In genomic region chr6:151475653-151476523, GRCh38 we compare ENCODE assay signal across 8 cellular contexts. TPM values are rescaled to one million over a fixed set of nuclear protein-coding genes. Genes with fewer than 3 reads are reported as not detected.
DNase-seq lines count a peak whose midpoint lies in the region; ATAC-seq and TF ChIP-seq lines count a peak whose summit lies in the region.

No MANE protein-coding gene starts in this region.

- H3K36me3 ChIP-seq in GM23338 (ENCODE audit: insufficient read depth) (no peaks in the 10 kb centered on the region), WERI-Rb-1 (no peaks in the 10 kb centered on the region)

- H2AFZ ChIP-seq in GM23338: no peak overlapping the region

- H4K20me1 ChIP-seq in GM23338 (replicated peaks; ENCODE audit: insufficient read depth): no peaks in the 10 kb centered on the region

- H3K27ac Mint-ChIP-seq in GM23338: peak overlapping the region; percentile 78; the same call in 1 of the 2 replicates
- peak overlapping the region in 1 of 3 experiments; percentile 62 for H3K27ac Mint-ChIP-seq in nephron

- no peaks in the 10 kb centered on the region for H3F3A ChIP-seq in GM23338 (replicated peaks; ENCODE audit: low read depth)

- peak; percentile 87 for ATAC-seq in GM23338
- ATAC-seq in GM21528 (IDR thresholded peaks at IDR 0.05; ENCODE audit: low FRiP score, unreplicated experiment): no peak

- no peaks in the 10 kb centered on the region for H3K27me3 ChIP-seq in GM23338 (ENCODE audit: insufficient read depth)
- H3K27me3 ChIP-seq in WERI-Rb-1 (ENCODE audit: insufficient read depth, low read depth, severe bottlenecking): no peaks in the 10 kb centered on the region

- peak; percentile 65 to 96 for TF ChIP-seq CTCF in GM23338 (conservative IDR thresholded peaks at IDR 0.05; ENCODE audit: low read depth in 2 of 2)
- TF ChIP-seq CTCF in WERI-Rb-1 (IDR thresholded peaks at IDR 0.05; ENCODE audit: low read depth, low read length): peak; percentile 53
- TF ChIP-seq CTCF in nephron (IDR thresholded peaks at IDR 0.05; ENCODE audit: unreplicated experiment in 3 of 3): peak; percentile 77 to 81 (median 78)

- H3K36me3 Mint-ChIP-seq in GM23338 (ENCODE audit: low read depth) (no peaks in the 10 kb centered on the region), nephron (ENCODE audit: low read depth) (no peaks in the 10 kb centered on the region)

- H3K4me1 Mint-ChIP-seq in GM23338 (peaks cover 8% of the 10 kb centered on the region; the same call in 2 of the 3 replicates), nephron (no peaks in the 10 kb centered on the region)

- no peak overlapping the region for H3K4me3 Mint-ChIP-seq in GM23338
- H3K4me3 Mint-ChIP-seq in nephron: no peak overlapping the region

- H3K9me3 ChIP-seq in WERI-Rb-1 (ENCODE audit: severe bottlenecking): no peaks in the 10 kb centered on the region

- no peak overlapping the region for H3K4me2 ChIP-seq in GM23338

- H3K79me2 ChIP-seq in GM23338 (replicated peaks; ENCODE audit: insufficient read depth): no peaks in the 10 kb centered on the region

- DNase-seq in NCI-H1092 treated with DMSO at 0.1 percent for 48 hours (lab: John Stamatoyannopoulos, UW) (peak; percentile 14), NCI-H1092 (lab: John Stamatoyannopoulos, UW) (no peak), GM23338 (ENCODE audit: low spot score) (peak; percentile 86), NCI-H146 (lab: John Stamatoyannopoulos, UW) (peak; percentile 70), WERI-Rb-1 (peak; percentile 72), epidermal melanocyte (ENCODE audit: insufficient read length, low spot score) (peak; percentile 48)

- H3K9me3 Mint-ChIP-seq in GM23338 (no peaks in the 10 kb centered on the region), nephron (no peaks in the 10 kb centered on the region)

- no peak overlapping the region for H3K4me3 ChIP-seq in GM23338
- H3K4me3 ChIP-seq in WERI-Rb-1 (ENCODE audit: low read depth, low read length): peak overlapping the region; percentile 30

- 0 out of 2 replicates have a peak, but pooled peaks cover 8% of the 10 kb centered on the region for H3K9me2 ChIP-seq in GM23338 (ENCODE audit: insufficient read depth)

- no peaks in the 10 kb centered on the region for H3K4me1 ChIP-seq in GM23338 (ENCODE audit: insufficient read depth)

- H3K27me3 Mint-ChIP-seq in GM23338 (ENCODE audit: insufficient read depth, low read depth, poor library complexity) (peaks cover 4% of the 10 kb centered on the region), nephron (ENCODE audit: low read depth) (no peaks in the 10 kb centered on the region)

- no peak overlapping the region for H3K27ac ChIP-seq in GM23338 (ENCODE audit: low read depth)
- H3K27ac ChIP-seq in WERI-Rb-1: peak overlapping the region; percentile 50

TF ChIP-seq in GM23338, 12 proteins besides CTCF, POLR2A, EP300 and RAD21 (continues in another document):
- TF ChIP-seq EZH2 (IDR thresholded peaks at IDR 0.05; ENCODE audit: low read depth, unreplicated experiment): no peak
- TF ChIP-seq ETS1 (IDR thresholded peaks at IDR 0.05): no peak
- no peak for TF ChIP-seq ZNF331 (CRISPR knock-in tag; IDR thresholded peaks at IDR 0.05; ENCODE audit: low read depth)
- TF ChIP-seq NANOG (IDR thresholded peaks at IDR 0.05; ENCODE audit: borderline replicate concordance): no peak
- TF ChIP-seq ZNF462 (CRISPR knock-in tag; IDR thresholded peaks at IDR 0.05): no peak
- no peak for TF ChIP-seq POLR2AphosphoS5 (IDR thresholded peaks at IDR 0.05; ENCODE audit: low read depth)
- TF ChIP-seq ZNF114 (CRISPR knock-in tag; IDR thresholded peaks at IDR 0.05): no peak
- TF ChIP-seq STAT1 (IDR thresholded peaks at IDR 0.05; ENCODE audit: unreplicated experiment): no peak
- TF ChIP-seq EZH2phosphoT487 (IDR thresholded peaks at IDR 0.05; ENCODE audit: unreplicated experiment): no peak

RNA-seq across cellular contexts. Expression of gene CCDC170, which starts 17.9 kb away (rescaled TPM):
- 2.1 TPM in 1 of 2 replicates, not detected in the other for total RNA-seq in GM23338 (2014; rRNA removed; shearing (Covaris generic))
- polyA plus RNA-seq in GM23338 (2016; fragmentation: Nextera tagmentation; extraction: Ambion mirVana): 0.03 and 0.18 TPM in 2 replicates

RNA-seq across cellular contexts. Expression of gene RMND1, which starts 24.0 kb away (rescaled TPM):
- total RNA-seq in GM23338 (2014; rRNA removed; shearing (Covaris generic)): 27.7 and 34.4 TPM in 2 replicates
- polyA plus RNA-seq in GM23338 (2016; fragmentation: Nextera tagmentation; extraction: Ambion mirVana): 23.5 and 27.5 TPM in 2 replicates
